Comparison of ENCODE assay signal across 1 cellular context in the genomic region with DNA sequence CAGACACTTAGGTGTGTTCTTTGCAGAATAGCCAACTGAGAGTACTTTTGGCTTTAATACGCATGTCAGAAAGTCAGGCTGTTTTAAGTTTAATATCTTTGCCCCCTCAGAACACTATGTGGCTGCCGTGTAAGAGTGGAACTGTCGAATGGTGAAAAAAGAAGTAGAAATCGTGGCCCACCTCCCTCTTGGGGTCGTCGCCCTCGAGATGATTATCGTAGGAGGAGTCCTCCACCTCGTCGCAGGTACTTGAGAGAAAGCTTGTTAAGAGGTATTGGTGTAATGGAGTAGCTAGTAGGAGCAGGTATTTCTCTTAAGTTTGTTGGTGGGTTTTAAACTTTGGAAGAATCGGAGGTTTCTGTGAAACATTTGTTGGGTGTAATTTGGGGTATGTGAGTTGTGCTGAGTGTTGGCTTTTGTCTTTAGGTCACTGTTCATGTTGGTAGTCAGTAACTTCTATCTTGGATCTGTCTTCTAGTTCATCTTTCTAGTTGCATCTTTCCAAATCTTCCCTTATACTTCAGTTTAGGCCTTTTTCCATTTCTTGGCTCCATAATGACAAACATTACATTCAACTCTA.
A peak's percentile ranks its signal among the peaks of the same experiment; 100 is the strongest.
TF ChIP-seq lines count a peak whose summit lies in the region.

No MANE protein-coding gene starts in this region.

TF ChIP-seq in HepG2, 621 proteins besides CTCF, POLR2A, EP300 and RAD21 (continues in another document):
- no peak for TF ChIP-seq ZNF639 (CRISPR knock-in tag; conservative IDR thresholded peaks at IDR 0.05)
- TF ChIP-seq, protein P1, sequence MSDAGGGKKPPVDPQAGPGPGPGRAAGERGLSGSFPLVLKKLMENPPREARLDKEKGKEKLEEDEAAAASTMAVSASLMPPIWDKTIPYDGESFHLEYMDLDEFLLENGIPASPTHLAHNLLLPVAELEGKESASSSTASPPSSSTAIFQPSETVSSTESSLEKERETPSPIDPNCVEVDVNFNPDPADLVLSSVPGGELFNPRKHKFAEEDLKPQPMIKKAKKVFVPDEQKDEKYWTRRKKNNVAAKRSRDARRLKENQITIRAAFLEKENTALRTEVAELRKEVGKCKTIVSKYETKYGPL (CRISPR knock-in tag; IDR thresholded peaks at IDR 0.05), result no peak
- no peak for TF ChIP-seq ZNF589 (CRISPR knock-in tag; conservative IDR thresholded peaks at IDR 0.05)
- no peak for TF ChIP-seq RARG (CRISPR knock-in tag; IDR thresholded peaks at IDR 0.05; ENCODE audit: low read depth)
- no peak for TF ChIP-seq ZNF580 (CRISPR knock-in tag; IDR thresholded peaks at IDR 0.05; ENCODE audit: borderline replicate concordance, low read depth)
- TF ChIP-seq RBFOX2 (IDR thresholded peaks at IDR 0.05; ENCODE audit: low read depth, low read length), result peak; percentile 81
- no peak for TF ChIP-seq NFKBIZ (CRISPR knock-in tag; IDR thresholded peaks at IDR 0.05)
- TF ChIP-seq NR2F6 (IDR thresholded peaks at IDR 0.05), result no peak
- TF ChIP-seq NR2F6 (CRISPR knock-in tag; IDR thresholded peaks at IDR 0.05), result no peak
- no peak for TF ChIP-seq STAT6 (CRISPR knock-in tag; IDR thresholded peaks at IDR 0.05; ENCODE audit: borderline replicate concordance)
- TF ChIP-seq ZNF329 (CRISPR knock-in tag; IDR thresholded peaks at IDR 0.05; ENCODE audit: low read depth), result no peak
- no peak for TF ChIP-seq MBD4 (IDR thresholded peaks at IDR 0.05; ENCODE audit: borderline replicate concordance, low read length)
- TF ChIP-seq ZBTB34 (CRISPR knock-in tag; IDR thresholded peaks at IDR 0.05), result no peak
- TF ChIP-seq HOMEZ (CRISPR knock-in tag; IDR thresholded peaks at IDR 0.05; ENCODE audit: low read depth), result peak; percentile 21; the same call in 1 of the 2 replicates
- TF ChIP-seq ZFP36 (IDR thresholded peaks at IDR 0.05; ENCODE audit: borderline replicate concordance, low read depth, low read length, partially characterized antibody), result no peak
- no peak for TF ChIP-seq KLF12 (CRISPR knock-in tag; IDR thresholded peaks at IDR 0.05; ENCODE audit: borderline replicate concordance)
- TF ChIP-seq ZNF12 (CRISPR knock-in tag; IDR thresholded peaks at IDR 0.05), result no peak
- TF ChIP-seq PHF21A (CRISPR knock-in tag; IDR thresholded peaks at IDR 0.05), result no peak
- no peak for TF ChIP-seq BCLAF1 (IDR thresholded peaks at IDR 0.05)
- no peak for TF ChIP-seq ZNF224 (CRISPR knock-in tag; IDR thresholded peaks at IDR 0.05)
- no peak for TF ChIP-seq ZNF160 (CRISPR knock-in tag; IDR thresholded peaks at IDR 0.05)
- TF ChIP-seq SIN3B (IDR thresholded peaks at IDR 0.05; ENCODE audit: low read length), result no peak
- TF ChIP-seq ZNF441 (CRISPR knock-in tag; IDR thresholded peaks at IDR 0.05; ENCODE audit: borderline replicate concordance), result no peak
- TF ChIP-seq ZNF703 (CRISPR knock-in tag; IDR thresholded peaks at IDR 0.05; ENCODE audit: borderline replicate concordance), result no peak
- TF ChIP-seq POLR2AphosphoS5 (IDR thresholded peaks at IDR 0.05; ENCODE audit: low read depth, low read length), result no peak; the same call in 1 of the 2 replicates
- peak; percentile 97 for TF ChIP-seq RBM22 (optimal IDR thresholded peaks at IDR 0.05; ENCODE audit: low read length)
- TF ChIP-seq ZNF318 (CRISPR knock-in tag; IDR thresholded peaks at IDR 0.05), result no peak
- no peak for TF ChIP-seq NCOA1 (CRISPR knock-in tag; IDR thresholded peaks at IDR 0.05)
- TF ChIP-seq, protein P2, sequence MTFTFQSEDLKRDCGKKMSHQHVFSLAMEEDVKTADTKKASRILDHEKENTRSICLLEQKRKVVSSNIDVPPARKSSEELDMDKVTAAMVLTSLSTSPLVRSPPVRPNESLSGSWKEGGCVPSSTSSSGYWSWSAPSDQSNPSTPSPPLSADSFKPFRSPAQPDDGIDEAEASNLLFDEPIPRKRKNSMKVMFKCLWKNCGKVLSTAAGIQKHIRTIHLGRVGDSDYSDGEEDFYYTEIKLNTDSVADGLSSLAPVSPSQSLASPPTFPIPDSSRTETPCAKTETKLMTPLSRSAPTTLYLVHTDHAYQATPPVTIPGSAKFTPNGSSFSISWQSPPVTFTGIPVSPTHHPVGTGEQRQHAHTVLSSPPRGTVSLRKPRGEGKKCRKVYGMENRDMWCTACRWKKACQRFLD (CRISPR knock-in tag; IDR thresholded peaks at IDR 0.05; ENCODE audit: borderline replicate concordance), result no peak
- TF ChIP-seq ZNF776 (CRISPR knock-in tag; IDR thresholded peaks at IDR 0.05), result no peak
- no peak for TF ChIP-seq NR0B2 (CRISPR knock-in tag; IDR thresholded peaks at IDR 0.05)
- TF ChIP-seq SMARCE1 (IDR thresholded peaks at IDR 0.05; ENCODE audit: borderline replicate concordance), result no peak
- TF ChIP-seq ELF4 (CRISPR knock-in tag; IDR thresholded peaks at IDR 0.05; ENCODE audit: borderline replicate concordance), result no peak
